Comparison of ENCODE assay signal across 8 cellular contexts in genomic region chr21:31873696-31874599, GRCh38. TPM values are rescaled to one million over a fixed set of nuclear protein-coding genes. Genes with fewer than 3 reads are reported as not detected.
DNase-seq lines count a peak whose midpoint lies in the region; ATAC-seq and TF ChIP-seq lines count a peak whose summit lies in the region.

No MANE protein-coding gene starts in this region.

- no peak overlapping the region for H3K9ac ChIP-seq in parathyroid adenoma

- ATAC-seq in activated CD8-positive, alpha-beta memory T cell treated with anti-CD3 and anti-CD28 coated beads, Interleukin-2, amount 10 ng/mL, durations not matched to agents 7 days and 5 days: peak; percentile 63

- H3K4me2 ChIP-seq in parathyroid adenoma (ENCODE audit: low read length): peak overlapping the region; percentile 79

- H3K9me3 Mint-ChIP-seq in activated CD8-positive, alpha-beta memory T cell treated with anti-CD3 and anti-CD28 coated beads, Interleukin-2, amount 10 ng/mL, durations not matched to agents 7 days and 5 days (ENCODE audit: low read depth): no peaks in the 10 kb centered on the region

- no peaks in the 10 kb centered on the region for H3K4me1 ChIP-seq in parathyroid adenoma

- H3K79me2 ChIP-seq in parathyroid adenoma: no peaks in the 10 kb centered on the region

- no peak overlapping the region for H3K27ac Mint-ChIP-seq in activated CD8-positive, alpha-beta memory T cell treated with anti-CD3 and anti-CD28 coated beads, Interleukin-2, amount 10 ng/mL, durations not matched to agents 7 days and 5 days

- H3K4me3 ChIP-seq in GM08714 (ENCODE audit: low read length): peak overlapping the region; percentile 42
- H3K4me3 ChIP-seq in foreskin fibroblast (ENCODE audit: low read depth in 1 of 2, low read length in 2 of 2): peak overlapping the region; percentile 47 to 68
- H3K4me3 ChIP-seq in parathyroid adenoma (ENCODE audit: low read depth, low read length): peak overlapping the region; percentile 31

- DNase-seq in NCI-H1105 (lab: John Stamatoyannopoulos, UW): peak; percentile 57
- peak; percentile 47 for DNase-seq in activated CD8-positive, alpha-beta memory T cell treated with anti-CD3 and anti-CD28 coated beads, Interleukin-2, amount 10 ng/mL, durations not matched to agents 7 days and 5 days
- DNase-seq in foreskin fibroblast: peak in 1 of 2 donors; percentile 35
- no peak for DNase-seq in OCI-M2 (lab: John Stamatoyannopoulos, UW; ENCODE audit: unreplicated experiment)
- no peak for DNase-seq in SHP77 (lab: John Stamatoyannopoulos, UW)
- no peak for DNase-seq in activated gamma-delta T cell (lab: John Stamatoyannopoulos, UW)

- H3K4me1 Mint-ChIP-seq in activated CD8-positive, alpha-beta memory T cell treated with anti-CD3 and anti-CD28 coated beads, Interleukin-2, amount 10 ng/mL, durations not matched to agents 7 days and 5 days: peaks cover 8% of the 10 kb centered on the region

- H2AFZ ChIP-seq in parathyroid adenoma: peak overlapping the region; percentile 42

- no peaks in the 10 kb centered on the region for H3K36me3 ChIP-seq in parathyroid adenoma (ENCODE audit: control insufficient read depth, insufficient read depth, low read length)

- no peaks in the 10 kb centered on the region for H3K36me3 Mint-ChIP-seq in activated CD8-positive, alpha-beta memory T cell treated with anti-CD3 and anti-CD28 coated beads, Interleukin-2, amount 10 ng/mL, durations not matched to agents 7 days and 5 days

- H3K9me3 ChIP-seq in parathyroid adenoma (ENCODE audit: control insufficient read depth, low read length): no peaks in the 10 kb centered on the region

- TF ChIP-seq CTCF in foreskin fibroblast (IDR thresholded peaks at IDR 0.05; ENCODE audit: low read depth, low read length): peak; percentile 54
- TF ChIP-seq CTCF in parathyroid adenoma (IDR thresholded peaks at IDR 0.05): peak; percentile 19

- H3K4me3 Mint-ChIP-seq in activated CD8-positive, alpha-beta memory T cell treated with anti-CD3 and anti-CD28 coated beads, Interleukin-2, amount 10 ng/mL, durations not matched to agents 7 days and 5 days: no peak overlapping the region

- H3K27ac ChIP-seq in parathyroid adenoma: no peak overlapping the region

- peaks cover 62% of the 10 kb centered on the region for H3K27me3 Mint-ChIP-seq in activated CD8-positive, alpha-beta memory T cell treated with anti-CD3 and anti-CD28 coated beads, Interleukin-2, amount 10 ng/mL, durations not matched to agents 7 days and 5 days

- CTCF ChIA-PET in activated CD8-positive, alpha-beta memory T cell treated with anti-CD3 and anti-CD28 coated beads, Interleukin-2, amount 10 ng/mL, durations not matched to agents 7 days and 5 days (lab: Charles Lee): interaction anchor here (0.9 to 3.2 kb wide), 2 partner anchors 26 to 384 kb away, joined by 3 to 9 read pairs; no protein-coding TSS in a partner anchor

- no peaks in the 10 kb centered on the region for H3K27me3 ChIP-seq in parathyroid adenoma (ENCODE audit: control insufficient read depth, insufficient read depth, low read length)

RNA-seq across cellular contexts. Expression of gene HUNK, which starts 1.1 kb away (rescaled TPM):
- total RNA-seq in activated CD8-positive, alpha-beta memory T cell treated with anti-CD3 and anti-CD28 coated beads, Interleukin-2, amount 10 ng/mL, durations not matched to agents 7 days and 5 days: under 1 TPM in 1 of 2 experiments, not detected in 1; 0.28 TPM

Comparison
In these comparisons a context has a peak if more than half of its experiments do, and no peak if none do; other contexts are left out.
1. DNase-seq: peak in NCI-H1105 (single experiment) and activated CD8-positive, alpha-beta memory T cell treated with anti-CD3 and anti-CD28 coated beads, Interleukin-2, amount 10 ng/mL, durations not matched to agents 7 days and 5 days (single experiment); none in OCI-M2 (single experiment), SHP77 (0 of 2) and activated gamma-delta T cell (single experiment).
2. Peak in every context shown above with its lines, with median percentiles within 50 percentile points of each other: H3K4me3 ChIP-seq.